In genomic region chr13:34076943-34077703, GRCh38 we compare ENCODE assay signal across 8 cellular contexts.
DNase-seq lines count a peak whose midpoint lies in the region; ATAC-seq and TF ChIP-seq lines count a peak whose summit lies in the region.

No MANE protein-coding gene starts in this region.

- intact Hi-C loops in gastrocnemius medialis (cut with DNase I; ENCODE audit: low total_unique reads), result no loop called here

- H3K27ac ChIP-seq in trophoblast cell (ENCODE audit: low read depth, low read length), result no peak overlapping the region
- no peak overlapping the region for H3K27ac ChIP-seq in gastrocnemius medialis

- peak overlapping the region; percentile 71 for H2AK5ac ChIP-seq in trophoblast cell (ENCODE audit: low read length)

- H2BK120ac ChIP-seq in trophoblast cell (ENCODE audit: insufficient read depth, low read length, poor library complexity), result peak overlapping the region; percentile 50

- no peak overlapping the region for H4K12ac ChIP-seq in trophoblast cell (ENCODE audit: low read depth, low read length)

- no peak overlapping the region for H3K23ac ChIP-seq in trophoblast cell (ENCODE audit: low read length)

- H4K91ac ChIP-seq in trophoblast cell (ENCODE audit: low read depth, low read length), result peak overlapping the region; percentile 48

- peak overlapping the region; percentile 35 for H2BK12ac ChIP-seq in trophoblast cell (ENCODE audit: low read length)

- H3K4me2 ChIP-seq in trophoblast cell (ENCODE audit: low read length), result no peak overlapping the region

- in situ Hi-C loops in gastrocnemius medialis (cut with MboI; ENCODE audit: low sequenced_read_pairs in 4 of 4), result no loop called here

- H2BK5ac ChIP-seq in trophoblast cell (ENCODE audit: low read depth, low read length, poor library complexity), result peak overlapping the region; percentile 52

- H3K9ac ChIP-seq in trophoblast cell (ENCODE audit: low read length), result no peak overlapping the region

- H3K4me3 ChIP-seq in epithelial cell of esophagus (ENCODE audit: low read length) (no peak overlapping the region), trophoblast cell (ENCODE audit: low read depth, low read length) (no peak overlapping the region), gastrocnemius medialis (no peak overlapping the region)

- H3K14ac ChIP-seq in trophoblast cell (ENCODE audit: low read length), result peak overlapping the region; percentile 82

- H3K4ac ChIP-seq in trophoblast cell (ENCODE audit: low read depth, low read length), result no peak overlapping the region

- ATAC-seq in gastrocnemius medialis, result no peak

- H2AFZ ChIP-seq in trophoblast cell (ENCODE audit: insufficient read depth, low read length, poor library complexity), result no peak overlapping the region

- peak; percentile 70 for TF ChIP-seq CTCF in epithelial cell of esophagus (IDR thresholded peaks at IDR 0.05; ENCODE audit: insufficient read depth, low read depth, low read length, missing control alignments)
- TF ChIP-seq CTCF in gastrocnemius medialis (IDR thresholded peaks at IDR 0.05 in 4 of 5, conservative IDR thresholded peaks at IDR 0.05 in 1 of 5), result peak in 2 of 5 experiments; percentile 33 to 42

- H3K4me1 ChIP-seq in trophoblast cell (ENCODE audit: control insufficient read depth in 1 of 2, insufficient read depth in 2 of 2, low read length in 2 of 2) (no peaks in the 10 kb centered on the region), gastrocnemius medialis (peaks cover 0 to 5% of the 10 kb centered on the region in 2 donors)

- no peaks in the 10 kb centered on the region for H3K79me2 ChIP-seq in trophoblast cell (ENCODE audit: control insufficient read depth, insufficient read depth, low read length, poor library complexity)

- H3K18ac ChIP-seq in trophoblast cell (ENCODE audit: low read length), result no peak overlapping the region

- H3K79me1 ChIP-seq in trophoblast cell (ENCODE audit: low read length), result peaks cover 2% of the 10 kb centered on the region

- peak overlapping the region; percentile 45 for H4K8ac ChIP-seq in trophoblast cell (ENCODE audit: low read depth, low read length)

- peak; percentile 27 for DNase-seq in NCI-H510A treated with DMSO at 0.1 percent for 48 hours (lab: John Stamatoyannopoulos, UW)
- DNase-seq in NCI-H510A (lab: John Stamatoyannopoulos, UW), result no peak
- DNase-seq in NCI-H526 treated with DMSO at 0.1 percent for 48 hours (lab: John Stamatoyannopoulos, UW), result peak; percentile 74
- DNase-seq in epithelial cell of esophagus (ENCODE audit: low read depth), result peak; percentile 32
- peak in 1 of 2 donors; percentile 33 for DNase-seq in trophoblast cell
- no peak for DNase-seq in gastrocnemius medialis
- DNase-seq in mucosa of gallbladder (ENCODE audit: low spot score), result no peak
- no peak for DNase-seq in NCI-H1436 treated with DMSO at 0.1 percent for 48 hours (lab: John Stamatoyannopoulos, UW)

- H3K36me3 ChIP-seq in trophoblast cell (ENCODE audit: control insufficient read depth in 1 of 2, insufficient read depth in 2 of 2, low read length in 2 of 2), result no peaks in the 10 kb centered on the region
- no peaks in the 10 kb centered on the region for H3K36me3 ChIP-seq in gastrocnemius medialis

- TF ChIP-seq POLR2A in gastrocnemius medialis (IDR thresholded peaks at IDR 0.05), result no peak

- WGBS in trophoblast cell (ENCODE audit: extremely low coverage, insufficient coverage, insufficient read length), result no CpG with 5 or more reads among the region's 4 CpGs

- H3K27me3 ChIP-seq in trophoblast cell (ENCODE audit: insufficient read depth, low read length) (no peaks in the 10 kb centered on the region), gastrocnemius medialis (no peaks in the 10 kb centered on the region)

- no peaks in the 10 kb centered on the region for H3K9me3 ChIP-seq in trophoblast cell (ENCODE audit: insufficient read depth, low read depth, low read length)
- no peaks in the 10 kb centered on the region for H3K9me3 ChIP-seq in gastrocnemius medialis

Comparison
In these comparisons a context has a peak if more than half of its experiments do, and no peak if none do; other contexts are left out.
1. DNase-seq: peak in NCI-H510A treated with DMSO at 0.1 percent for 48 hours (single experiment), NCI-H526 treated with DMSO at 0.1 percent for 48 hours (single experiment) and epithelial cell of esophagus (single experiment); none in NCI-H510A (single experiment), gastrocnemius medialis (0 of 2), mucosa of gallbladder (single experiment) and NCI-H1436 treated with DMSO at 0.1 percent for 48 hours (single experiment).